ENCODE assay signal across 13 cellular contexts in the genomic region with DNA sequence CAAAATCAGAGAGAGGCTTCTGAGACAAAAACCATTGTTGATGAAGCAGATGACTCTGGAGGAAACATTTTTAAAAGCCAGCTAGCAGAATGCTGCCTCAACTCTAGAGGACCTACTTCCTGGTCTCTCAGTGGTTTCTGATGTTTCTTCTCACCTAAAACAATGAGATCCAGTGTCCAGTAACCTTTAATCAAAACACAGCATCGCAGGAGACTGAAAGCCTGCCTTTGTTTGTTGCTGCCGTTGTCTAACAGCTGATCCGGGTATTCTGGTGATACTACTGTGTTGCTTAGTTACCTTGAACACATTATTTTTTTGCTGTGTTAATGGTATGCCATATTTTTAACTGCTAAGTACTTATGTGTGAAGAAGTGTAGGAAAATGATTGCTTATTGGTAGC.
DNase-seq lines count a peak whose midpoint lies in the region; ATAC-seq lines count a peak whose summit lies in the region.
"Had no signal": no experiment of that assay in that cellular context is flagged by ENCODE, and none has a peak within 500 bp of the region (broad histone marks: within the 10 kb centered on the region; RNA-seq: fewer than 3 reads in every experiment).

No MANE protein-coding gene starts in this region.

- ATAC-seq in esophagus mucosa (no peak), HG03135 (IDR thresholded peaks at IDR 0.05; ENCODE audit: unreplicated experiment) (no peak)
- ATAC-seq: CD8-positive, alpha-beta T cell; gastroesophageal sphincter had no signal

- DNase-seq in NCI-H510A treated with DMSO at 0.1 percent for 48 hours (lab: John Stamatoyannopoulos, UW) = peak; percentile 8
- DNase-seq in NCI-H510A (lab: John Stamatoyannopoulos, UW) = no peak
- peak; percentile 63 for DNase-seq in NCI-H2196 (lab: John Stamatoyannopoulos, UW; ENCODE audit: unreplicated experiment)
- DNase-seq in dermis blood vessel endothelial cell = peak; percentile 28
- DNase-seq in renal cortical epithelial cell (ENCODE audit: low read depth) = peak; percentile 21
- DNase-seq in GF-D8 (lab: John Stamatoyannopoulos, UW) = no peak
- DNase-seq: activated B cell treated with CpG ODN at 0.5 μM for 24 hours; CD8-positive, alpha-beta T cell; KBM-7; NCI-H1436 treated with DMSO at 0.1 percent for 48 hours had no signal

Comparison
In these comparisons a context has a peak if more than half of its experiments do, and no peak if none do; other contexts are left out.
1. DNase-seq: peak in NCI-H510A treated with DMSO at 0.1 percent for 48 hours (single experiment), NCI-H2196 (single experiment), dermis blood vessel endothelial cell (single experiment) and renal cortical epithelial cell (single experiment); none in NCI-H510A (single experiment) and GF-D8 (single experiment).